In genomic region chr2:47067788-47068407, GRCh38 we compare ENCODE assay signal across 1 cellular context.
TF ChIP-seq lines count a peak whose summit lies in the region.

No MANE protein-coding gene starts in this region.

TF ChIP-seq in IMR-90, 13 proteins besides CTCF, POLR2A, EP300 and RAD21:
- TF ChIP-seq, protein P1, sequence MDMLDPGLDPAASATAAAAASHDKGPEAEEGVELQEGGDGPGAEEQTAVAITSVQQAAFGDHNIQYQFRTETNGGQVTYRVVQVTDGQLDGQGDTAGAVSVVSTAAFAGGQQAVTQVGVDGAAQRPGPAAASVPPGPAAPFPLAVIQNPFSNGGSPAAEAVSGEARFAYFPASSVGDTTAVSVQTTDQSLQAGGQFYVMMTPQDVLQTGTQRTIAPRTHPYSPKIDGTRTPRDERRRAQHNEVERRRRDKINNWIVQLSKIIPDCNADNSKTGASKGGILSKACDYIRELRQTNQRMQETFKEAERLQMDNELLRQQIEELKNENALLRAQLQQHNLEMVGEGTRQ (IDR thresholded peaks at IDR 0.05; ENCODE audit: low read depth, low read length), result no peak
- TF ChIP-seq RFX5 (IDR thresholded peaks at IDR 0.05; ENCODE audit: low read depth, low read length) (no peak), SMC3 (IDR thresholded peaks at IDR 0.05; ENCODE audit: low read depth, low read length) (no peak), RCOR1 (IDR thresholded peaks at IDR 0.05; ENCODE audit: insufficient replicate concordance, low read length) (no peak), FOS (IDR thresholded peaks at IDR 0.05; ENCODE audit: low read depth, low read length) (no peak), BHLHE40 (IDR thresholded peaks at IDR 0.05; ENCODE audit: low read depth, low read length) (no peak), ELK1 (IDR thresholded peaks at IDR 0.05; ENCODE audit: borderline replicate concordance, low read depth, low read length) (no peak)
